In genomic region chr7:85630904-85631582, GRCh38 we compare ENCODE assay signal across 13 cellular contexts.
DNase-seq lines count a peak whose midpoint lies in the region; ATAC-seq and TF ChIP-seq lines count a peak whose summit lies in the region.
"Had no signal": no experiment of that assay in that cellular context is flagged by ENCODE, and none has a peak within 500 bp of the region (broad histone marks: within the 10 kb centered on the region; RNA-seq: fewer than 3 reads in every experiment).

No MANE protein-coding gene starts in this region.

- TF ChIP-seq CTCF in CD14-positive monocyte (IDR thresholded peaks at IDR 0.05): no peak

- H3K27ac Mint-ChIP-seq in CD14-positive monocyte: peak overlapping the region in 5 of 7 donors; percentile 25 to 81 (median 42)
- H3K27ac Mint-ChIP-seq: effector memory CD8-positive, alpha-beta T cell; stimulated activated memory B cell treated with anti-CD40 and anti-IgM and Interleukin-4, amounts not matched to agents 10 μg/mL and 1 μg/mL and 100 μg/mL, for 72 hours had no signal

- no peaks in the 10 kb centered on the region for H3K36me3 Mint-ChIP-seq in CD14-positive monocyte
- H3K36me3 Mint-ChIP-seq: stimulated activated memory B cell treated with anti-CD40 and anti-IgM and Interleukin-4, amounts not matched to agents 10 μg/mL and 1 μg/mL and 100 μg/mL, for 72 hours had no signal

- in situ Hi-C loops in SK-MEL-5 (cut with HindIII; ENCODE audit: low pct_unique_long_range_greater_than_20kb, low sequenced_read_pairs): no loop called here

- peaks cover 0 to under 1% (median 0%) of the 10 kb centered on the region in 3 donors for H3K27me3 Mint-ChIP-seq in CD14-positive monocyte (ENCODE audit: low read depth in 3 of 3)
- H3K27me3 Mint-ChIP-seq: effector memory CD8-positive, alpha-beta T cell; stimulated activated memory B cell treated with anti-CD40 and anti-IgM and Interleukin-4, amounts not matched to agents 10 μg/mL and 1 μg/mL and 100 μg/mL, for 72 hours had no signal

- no peak overlapping the region for H3K4me3 Mint-ChIP-seq in CD14-positive monocyte
- H3K4me3 Mint-ChIP-seq: effector memory CD8-positive, alpha-beta T cell; stimulated activated memory B cell treated with anti-CD40 and anti-IgM and Interleukin-4, amounts not matched to agents 10 μg/mL and 1 μg/mL and 100 μg/mL, for 72 hours had no signal

- intact Hi-C loops in CD14-positive monocyte (cut with micrococcal nuclease): no loop called here

- peaks cover 14% of the 10 kb centered on the region for H3K4me1 Mint-ChIP-seq in CD14-positive monocyte
- H3K4me1 Mint-ChIP-seq: stimulated activated memory B cell treated with anti-CD40 and anti-IgM and Interleukin-4, amounts not matched to agents 10 μg/mL and 1 μg/mL and 100 μg/mL, for 72 hours had no signal

- H3K9me3 Mint-ChIP-seq in CD14-positive monocyte: peaks cover 0 to 7% (median 0%) of the 10 kb centered on the region in 7 donors
- H3K9me3 Mint-ChIP-seq: stimulated activated memory B cell treated with anti-CD40 and anti-IgM and Interleukin-4, amounts not matched to agents 10 μg/mL and 1 μg/mL and 100 μg/mL, for 72 hours had no signal

- ATAC-seq in GM21529 (IDR thresholded peaks at IDR 0.05; ENCODE audit: unreplicated experiment): no peak
- ATAC-seq in HG03097 (IDR thresholded peaks at IDR 0.05; ENCODE audit: low FRiP score, unreplicated experiment): no peak
- ATAC-seq: effector memory CD8-positive, alpha-beta T cell; stimulated activated memory B cell treated with anti-CD40 and anti-IgM and Interleukin-4, amounts not matched to agents 10 μg/mL and 1 μg/mL and 100 μg/mL, for 72 hours had no signal

- DNase-seq in CD14-positive monocyte (ENCODE audit: low spot score): no peak
- peak; percentile 36 for DNase-seq in MV-4-11 (lab: John Stamatoyannopoulos, UW)
- DNase-seq in SK-MEL-5 (ENCODE audit: low read depth, low spot score): peak; percentile 72
- peak; percentile 9 for DNase-seq in iPS-NIHi7 (ENCODE audit: extremely low spot score)
- no peak for DNase-seq in RPMI8226
- DNase-seq in stimulated activated CD4-positive, alpha-beta T cell treated with anti-CD3 and anti-CD28 coated beads, Interleukin-15, amount 100 ng/mL, for 24 hours: no peak
- DNase-seq: activated CD8-positive, alpha-beta memory T cell treated with anti-CD3 and anti-CD28 coated beads for 24 hours; effector memory CD8-positive, alpha-beta T cell; GF-D8; NCI-H2171 treated with DMSO at 0.1 percent for 48 hours had no signal

Comparison
In these comparisons a context has a peak if more than half of its experiments do, and no peak if none do; other contexts are left out.
1. DNase-seq: peak in MV-4-11 (single experiment), SK-MEL-5 (single experiment) and iPS-NIHi7 (single experiment); none in CD14-positive monocyte (single experiment), RPMI8226 (single experiment) and stimulated activated CD4-positive, alpha-beta T cell treated with anti-CD3 and anti-CD28 coated beads, Interleukin-15, amount 100 ng/mL, for 24 hours (single experiment).